Comparison of ENCODE assay signal across 8 cellular contexts in genomic region chr2:219459460-219460311, GRCh38. TPM values are rescaled to one million over a fixed set of nuclear protein-coding genes. Genes with fewer than 3 reads are reported as not detected.
DNase-seq lines count a peak whose midpoint lies in the region; ATAC-seq and TF ChIP-seq lines count a peak whose summit lies in the region.

No MANE protein-coding gene starts in this region.

- ATAC-seq in GM18867 (IDR thresholded peaks at IDR 0.05; ENCODE audit: unreplicated experiment) (peak; percentile 79), HG03442 (IDR thresholded peaks at IDR 0.05; ENCODE audit: unreplicated experiment) (peak; percentile 58), HG03135 (IDR thresholded peaks at IDR 0.05; ENCODE audit: unreplicated experiment) (no peak)

- H3K4me3 ChIP-seq in brain microvascular endothelial cell (ENCODE audit: low read depth, low read length), result no peak overlapping the region

- no peak overlapping the region for H3K27ac ChIP-seq in brain microvascular endothelial cell

- in situ Hi-C loops in brain microvascular endothelial cell (cut with HindIII; ENCODE audit: low pct_ligation_motif_present, low sequenced_read_pairs), result no loop called here

- DNase-seq in AG20443 (ENCODE audit: low spot score) (peak; percentile 91), SK-N-DZ (ENCODE audit: low spot score) (peak; percentile 83), brain microvascular endothelial cell (peak; percentile 29), islet precursor cell (peak; percentile 91)
- peak; percentile 56 to 60 for DNase-seq in stimulated activated CD4-positive, alpha-beta T cell treated with anti-CD3 and anti-CD28 coated beads, Interleukin-2, amount 100 ng/mL, for 24 hours

- TF ChIP-seq CTCF in brain microvascular endothelial cell (IDR thresholded peaks at IDR 0.05; ENCODE audit: low read depth, low read length, missing control alignments), result peak; percentile 96

- H3K27me3 ChIP-seq in brain microvascular endothelial cell (replicated peaks), result no peaks in the 10 kb centered on the region

- no peaks in the 10 kb centered on the region for H3K36me3 ChIP-seq in brain microvascular endothelial cell (replicated peaks)

RNA-seq across cellular contexts. Expression of gene SPEG, which starts 25.0 kb away (rescaled TPM):
- polyA plus RNA-seq in SK-N-DZ (2014; cell fraction: cytosol; rRNA removed), result 26.0 and 31.5 TPM in 2 replicates
- polyA plus RNA-seq in SK-N-DZ (2014; cell fraction: nucleus; rRNA removed), result 59.5 and 81.6 TPM in 2 replicates

RNA-seq across cellular contexts. Expression of gene GMPPA, which starts 39.0 kb away (rescaled TPM):
- polyA plus RNA-seq in SK-N-DZ (2014; cell fraction: cytosol; rRNA removed), result 37.1 and 42.5 TPM in 2 replicates
- polyA plus RNA-seq in SK-N-DZ (2014; cell fraction: nucleus; rRNA removed), result 69.3 and 75.5 TPM in 2 replicates

RNA-seq across cellular contexts. Expression of gene DES, which starts 41.5 kb away (rescaled TPM):
- polyA plus RNA-seq in SK-N-DZ (2014; cell fraction: cytosol; rRNA removed), result 0.07 and 3.0 TPM in 2 replicates
- 0.29 TPM in 1 of 2 replicates, not detected in the other for polyA plus RNA-seq in SK-N-DZ (2014; cell fraction: nucleus; rRNA removed)

RNA-seq across cellular contexts. Expression of gene ASIC4, which starts 54.6 kb away (rescaled TPM):
- polyA plus RNA-seq in SK-N-DZ (2014; cell fraction: cytosol; rRNA removed), result 1.8 and 2.4 TPM in 2 replicates
- 4.6 and 8.0 TPM in 2 replicates for polyA plus RNA-seq in SK-N-DZ (2014; cell fraction: nucleus; rRNA removed)

Comparison
In these comparisons a context has a peak if more than half of its experiments do, and no peak if none do; other contexts are left out.
1. DNase-seq: peak in every context shown above with its lines; median percentile 91 in AG20443; 91 in islet precursor cell; 83 in SK-N-DZ; 58 in stimulated activated CD4-positive, alpha-beta T cell treated with anti-CD3 and anti-CD28 coated beads, Interleukin-2, amount 100 ng/mL, for 24 hours; 29 in brain microvascular endothelial cell.